ENCODE assay signal across 1 cellular context in genomic region chr1:107689733-107690132, GRCh38.
TF ChIP-seq lines count a peak whose summit lies in the region.

No MANE protein-coding gene starts in this region.

TF ChIP-seq in WTC11, 78 proteins besides CTCF, POLR2A, EP300 and RAD21 (continued from another document):
- no peak for TF ChIP-seq PRDM15 (CRISPR knock-in tag; IDR thresholded peaks at IDR 0.05)
- TF ChIP-seq RELA (CRISPR knock-in tag; IDR thresholded peaks at IDR 0.05; ENCODE audit: borderline replicate concordance): no peak
- no peak for TF ChIP-seq TEAD4 (CRISPR knock-in tag; IDR thresholded peaks at IDR 0.05)
- no peak for TF ChIP-seq NR3C1 (CRISPR knock-in tag; conservative IDR thresholded peaks at IDR 0.05; ENCODE audit: low read depth)
- no peak for TF ChIP-seq ZNF532 (CRISPR knock-in tag; IDR thresholded peaks at IDR 0.05; ENCODE audit: borderline replicate concordance)
- no peak for TF ChIP-seq USF1 (CRISPR knock-in tag; IDR thresholded peaks at IDR 0.05)
- TF ChIP-seq ZNF671 (CRISPR knock-in tag; IDR thresholded peaks at IDR 0.05): no peak
- no peak for TF ChIP-seq HMGXB4 (CRISPR knock-in tag; IDR thresholded peaks at IDR 0.05)
- no peak for TF ChIP-seq ZNF219 (CRISPR knock-in tag; IDR thresholded peaks at IDR 0.05; ENCODE audit: borderline replicate concordance)
- no peak for TF ChIP-seq KAT7 (CRISPR knock-in tag; IDR thresholded peaks at IDR 0.05; ENCODE audit: borderline replicate concordance)
- TF ChIP-seq ZNF396 (CRISPR knock-in tag; IDR thresholded peaks at IDR 0.05; ENCODE audit: borderline replicate concordance): no peak
TF ChIP-seq in WTC11: peak in this region for 0.
